In the genomic region with DNA sequence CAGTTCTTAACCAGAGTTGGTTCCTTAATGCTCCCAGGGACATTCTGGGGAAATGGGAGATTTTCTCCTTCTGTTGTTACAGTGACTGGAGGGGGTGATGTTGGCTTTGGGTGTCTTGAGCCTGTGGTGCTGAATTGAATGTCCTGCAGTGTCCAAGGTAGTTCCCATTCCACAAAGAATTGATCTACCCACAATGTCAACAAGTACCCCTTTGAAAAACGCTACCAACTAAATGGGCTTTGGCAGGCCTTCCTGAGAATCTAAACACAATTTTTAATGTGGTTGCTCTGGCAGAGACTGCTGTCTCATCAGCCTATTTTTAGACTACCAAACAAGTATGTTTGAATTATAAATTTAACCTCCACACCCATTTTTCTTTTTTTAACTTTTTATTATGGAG, we compare ENCODE assay signal across 22 cellular contexts.
DNase-seq lines count a peak whose midpoint lies in the region; ATAC-seq lines count a peak whose summit lies in the region.
"Had no signal": no experiment of that assay in that cellular context is flagged by ENCODE, and none has a peak within 500 bp of the region (broad histone marks: within the 10 kb centered on the region; RNA-seq: fewer than 3 reads in every experiment).

No MANE protein-coding gene starts in this region.

- intact Hi-C loops in left ventricle myocardium superior (cut with micrococcal nuclease) (no loop called here), cardiac septum (cut with DNase I) (loop anchor here (10.0 kb wide), 1 partner anchor 496 kb away; no protein-coding TSS in a partner anchor), posterior vena cava (cut with DNase I) (no loop called here)

- H3K4me3 ChIP-seq in adipocyte (ENCODE audit: low read length), result no peak overlapping the region
- H3K4me3 ChIP-seq: A549, gastroesophageal sphincter, lung had no signal

- H3K27me3 ChIP-seq in adipocyte (replicated peaks; ENCODE audit: control insufficient read depth, insufficient read depth, low read length), result no peaks in the 10 kb centered on the region
- H3K27me3 ChIP-seq: gastroesophageal sphincter had no signal

- H3K9ac ChIP-seq in adipocyte (ENCODE audit: low read length), result no peak overlapping the region

- peaks cover 38% of the 10 kb centered on the region for H3K36me3 ChIP-seq in adipocyte (ENCODE audit: control insufficient read depth, insufficient read depth, low read length, severe bottlenecking)

- ATAC-seq in left ventricle myocardium superior (peak; percentile 43), GM19324 (IDR thresholded peaks at IDR 0.05; ENCODE audit: low FRiP score, unreplicated experiment) (no peak), GM21825 (IDR thresholded peaks at IDR 0.05; ENCODE audit: unreplicated experiment) (no peak)
- ATAC-seq: A549; activated naive CD8-positive, alpha-beta T cell treated with anti-CD3 and anti-CD28 coated beads, Interleukin-2, amount 50 U/mL, for 24 hours; activated T-cell treated with anti-CD3 and anti-CD28 coated beads, Interleukin-2, amount 50 U/mL, for 72 hours; gastroesophageal sphincter; natural killer cell treated with Interleukin-12 subunit alpha and Interleukin-12 subunit beta and Interleukin-15 and Interleukin-18, amount 100 ng/mL, for 72 hours had no signal

- no peak for DNase-seq in left ventricle myocardium superior
- no peak for DNase-seq in cardiac septum (ENCODE audit: low spot score)
- DNase-seq in adipocyte (ENCODE audit: low read depth), result peak; percentile 30
- peak; percentile 18 for DNase-seq in iris pigment epithelial cell (ENCODE audit: low read depth)
- no peak for DNase-seq in posterior vena cava (ENCODE audit: low spot score)
- no peak for DNase-seq in NCI-H1930 (lab: John Stamatoyannopoulos, UW)
- DNase-seq: activated CD4-positive, alpha-beta T cell treated with anti-CD3 and anti-CD28 coated beads, Interleukin-2, amount 50 U/mL, for 48 hours; activated naive CD8-positive, alpha-beta T cell treated with anti-CD3 and anti-CD28 coated beads, Interleukin-2, amount 50 U/mL, for 24 hours; activated T-cell treated with anti-CD3 and anti-CD28 coated beads, Interleukin-2, amount 50 U/mL, for 72 hours; CD4-positive, alpha-beta T cell; cerebellar nuclear complex; DND-41; GOT3; retina; stimulated activated CD4-positive, alpha-beta T cell treated with anti-CD3 and anti-CD28 coated beads, Interleukin-2, amount 100 ng/mL, for 24 hours; SW 1271 had no signal

- peaks cover 23% of the 10 kb centered on the region for H3K4me1 ChIP-seq in adipocyte (ENCODE audit: control insufficient read depth, insufficient read depth, low read length)
- H3K4me1 ChIP-seq: A549 had no signal

- H3K9me3 ChIP-seq in adipocyte (ENCODE audit: control insufficient read depth, low read length), result no peaks in the 10 kb centered on the region
- H3K9me3 ChIP-seq: A549, gastroesophageal sphincter had no signal

Comparison
In these comparisons a context has a peak if more than half of its experiments do, and no peak if none do; other contexts are left out.
1. DNase-seq: peak in adipocyte (single experiment) and iris pigment epithelial cell (single experiment); none in left ventricle myocardium superior (single experiment), cardiac septum (single experiment), posterior vena cava (single experiment) and NCI-H1930 (0 of 2).